ENCODE assay signal across 28 cellular contexts in the genomic region with DNA sequence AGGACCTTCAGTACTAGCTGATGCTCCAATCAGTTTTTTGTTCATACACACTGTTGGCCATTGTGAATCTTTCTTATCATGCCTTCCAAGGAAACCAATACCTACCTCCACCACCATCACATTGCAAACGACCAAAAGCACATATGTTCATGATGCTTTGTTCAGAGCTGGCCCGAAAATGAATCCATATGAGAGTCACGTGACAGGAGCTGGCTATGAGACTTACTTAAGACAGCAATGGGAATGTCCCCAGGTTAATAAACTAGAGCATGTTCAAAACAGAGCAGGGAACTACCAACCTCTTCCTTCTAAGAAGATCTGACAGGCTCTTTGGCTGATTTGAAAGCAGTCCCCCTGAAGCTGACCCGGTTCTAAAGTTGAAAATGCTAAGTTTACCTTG.
A peak's percentile ranks its signal among the peaks of the same experiment; 100 is the strongest.
DNase-seq lines count a peak whose midpoint lies in the region; ATAC-seq, FAIRE-seq and TF ChIP-seq lines count a peak whose summit lies in the region.
"Had no signal": no experiment of that assay in that cellular context is flagged by ENCODE, and none has a peak within 500 bp of the region (broad histone marks: within the 10 kb centered on the region; RNA-seq: fewer than 3 reads in every experiment).

No MANE protein-coding gene starts in this region.

- TF ChIP-seq EP300 in K562 (IDR thresholded peaks at IDR 0.05; ENCODE audit: low read length) (no peak), upper lobe of left lung (IDR thresholded peaks at IDR 0.05) (no peak)

- ATAC-seq in K562 (no peak), upper lobe of left lung (ENCODE audit: low FRiP score in 2 of 2) (no peak), HG03457 (IDR thresholded peaks at IDR 0.05; ENCODE audit: unreplicated experiment) (no peak)
- ATAC-seq in activated CD4-positive, alpha-beta T cell treated with anti-CD3 and anti-CD28 coated beads for 36 hours, result no peak
- no peak for ATAC-seq in naive thymus-derived CD8-positive, alpha-beta T cell

- H3K27me3 ChIP-seq in K562 (ENCODE audit: control insufficient read depth in 2 of 2, insufficient read depth in 2 of 2, low read length in 2 of 2), result peaks cover 0 to 3% of the 10 kb centered on the region in 2 experiments; a peak in 1 of 5 replicates
- H3K27me3 ChIP-seq in mesendoderm (ENCODE audit: insufficient read depth, low read length, poor library complexity), result no peaks in the 10 kb centered on the region
- H3K27me3 ChIP-seq in smooth muscle cell (ENCODE audit: low read depth), result no peaks in the 10 kb centered on the region
- H3K27me3 ChIP-seq in upper lobe of left lung, result no peaks in the 10 kb centered on the region
- H3K27me3 ChIP-seq: BE2C, BLaER1 had no signal

- POLR2A ChIA-PET in K562 (lab: Yijun Ruan, JAX), result no interaction called here
- POLR2A ChIA-PET in activated CD4-positive, alpha-beta T cell treated with anti-CD3 and anti-CD28 coated beads for 36 hours (lab: Charles Lee), result no interaction called here
- POLR2A ChIA-PET in naive thymus-derived CD8-positive, alpha-beta T cell (lab: Charles Lee), result no interaction called here

- BruUV-seq in K562 (replicated peaks; lab: Mats Ljungman, UMichigan), result no TSS peak

- intact Hi-C loops in K562 (cut with micrococcal nuclease), result no loop called here
- intact Hi-C loops in activated CD4-positive, alpha-beta T cell treated with anti-CD3 and anti-CD28 coated beads for 36 hours (cut with DNase I, micrococcal nuclease), result no loop called here

- H2AK5ac ChIP-seq in mesendoderm (ENCODE audit: low read length), result no peak overlapping the region

- H3K4me1 Mint-ChIP-seq in activated CD4-positive, alpha-beta T cell treated with anti-CD3 and anti-CD28 coated beads for 36 hours, result no peaks in the 10 kb centered on the region
- H3K4me1 Mint-ChIP-seq in naive thymus-derived CD8-positive, alpha-beta T cell, result no peaks in the 10 kb centered on the region
- H3K4me1 Mint-ChIP-seq: CD8-positive, alpha-beta memory T cell had no signal

- H3K9ac ChIP-seq in K562 (ENCODE audit: insufficient read depth in 1 of 2, low read depth in 2 of 2, low read length in 2 of 2) (no peak overlapping the region), mesendoderm (ENCODE audit: low read length) (no peak overlapping the region), smooth muscle cell (ENCODE audit: low read depth) (no peak overlapping the region)
- H3K9ac ChIP-seq: BLaER1 had no signal

- H4K8ac ChIP-seq in mesendoderm (ENCODE audit: low read depth, low read length), result no peak overlapping the region

- no peaks in the 10 kb centered on the region for H3K79me2 ChIP-seq in K562 (ENCODE audit: control insufficient read depth, insufficient read depth, low read length)
- H3K79me2 ChIP-seq in mesendoderm (ENCODE audit: control insufficient read depth, insufficient read depth, low read length), result no peaks in the 10 kb centered on the region
- no peaks in the 10 kb centered on the region for H3K79me2 ChIP-seq in smooth muscle cell (ENCODE audit: low read depth)

- H3K4me3 ChIP-seq in K562, result no peak overlapping the region
- no peak overlapping the region for H3K4me3 ChIP-seq in mesendoderm (ENCODE audit: low read length)
- no peak overlapping the region for H3K4me3 ChIP-seq in smooth muscle cell
- H3K4me3 ChIP-seq in upper lobe of left lung, result no peak overlapping the region
- H3K4me3 ChIP-seq: BLaER1 had no signal

- H3K36me3 Mint-ChIP-seq in activated CD4-positive, alpha-beta T cell treated with anti-CD3 and anti-CD28 coated beads for 36 hours (ENCODE audit: low read depth), result no peaks in the 10 kb centered on the region
- H3K36me3 Mint-ChIP-seq in naive thymus-derived CD8-positive, alpha-beta T cell, result peaks cover 0 to 4% (median 0%) of the 10 kb centered on the region in 3 donors
- H3K36me3 Mint-ChIP-seq: CD14-positive monocyte; CD4-positive, alpha-beta memory T cell; CD4-positive, CD25-positive, alpha-beta regulatory T cell had no signal

- no peak for DNase-seq in HTR-8/SVneo (ENCODE audit: insufficient read length, low spot score)
- no peak for DNase-seq in K562 (ENCODE audit: extremely low read depth in 1 of 4, low spot score in 3 of 4)
- no peak for DNase-seq in mesendoderm
- DNase-seq in smooth muscle cell (lab: John Stamatoyannopoulos, UW; ENCODE audit: unreplicated experiment), result no peak
- no peak for DNase-seq in upper lobe of left lung
- DNase-seq in activated CD4-positive, alpha-beta T cell treated with anti-CD3 and anti-CD28 coated beads for 36 hours, result no peak
- no peak for DNase-seq in naive thymus-derived CD8-positive, alpha-beta T cell
- DNase-seq: 8988T; ACHN; BE2C; C1 segment of cervical spinal cord; CD4-positive, alpha-beta memory T cell; CD4-positive, CD25-positive, alpha-beta regulatory T cell; CD8-positive, alpha-beta memory T cell; COR-L47; DMS 273 treated with DMSO at 0.1 percent for 48 hours; DMS153; DMS53; DMS79; DND-41; EL; GDM1 had no signal

- in situ Hi-C loops in K562 (cut with MboI), result no loop called here

- no peak overlapping the region for H3K4me2 ChIP-seq in K562 (ENCODE audit: insufficient read depth, low read length)
- no peak overlapping the region for H3K4me2 ChIP-seq in mesendoderm (ENCODE audit: low read length)
- no peak overlapping the region for H3K4me2 ChIP-seq in smooth muscle cell
- H3K4me2 ChIP-seq: BLaER1 had no signal

- no peaks in the 10 kb centered on the region for H3K9me3 Mint-ChIP-seq in activated CD4-positive, alpha-beta T cell treated with anti-CD3 and anti-CD28 coated beads for 36 hours (ENCODE audit: low read depth)
- peaks cover 0 to 3% (median 0%) of the 10 kb centered on the region in 9 donors for H3K9me3 Mint-ChIP-seq in naive thymus-derived CD8-positive, alpha-beta T cell

- H3K56ac ChIP-seq in mesendoderm (ENCODE audit: low read length), result no peak overlapping the region

- WGBS in K562 (ENCODE audit: insufficient coverage, low coverage, missing lambda C conversion rate), result 2% methylated on average over 4 of the region's 4 CpGs
- no CpG with 5 or more reads among the region's 4 CpGs for WGBS in mesendoderm (ENCODE audit: extremely low coverage, insufficient coverage, low lambda C conversion rate)
- WGBS in smooth muscle cell (ENCODE audit: low lambda C conversion rate), result 93% methylated on average over 4 of the region's 4 CpGs
- WGBS in upper lobe of left lung, 2 donors, result 86 to 88% methylated on average over 4 of the region's 4 CpGs

- H2BK120ac ChIP-seq in mesendoderm (ENCODE audit: low read depth, low read length), result peak overlapping the region; percentile 23

- no peak overlapping the region for H2AFZ ChIP-seq in K562 (ENCODE audit: low read depth, low read length)
- no peak overlapping the region for H2AFZ ChIP-seq in smooth muscle cell (ENCODE audit: low read depth)

- H3K36me3 ChIP-seq in K562 (ENCODE audit: control insufficient read depth, insufficient read depth, low read length) (no peaks in the 10 kb centered on the region), mesendoderm (ENCODE audit: control insufficient read depth, insufficient read depth, low read length) (no peaks in the 10 kb centered on the region), smooth muscle cell (ENCODE audit: low read depth) (no peaks in the 10 kb centered on the region), upper lobe of left lung (no peaks in the 10 kb centered on the region)
- H3K36me3 ChIP-seq: BE2C, BLaER1 had no signal

- H3K9me3 ChIP-seq in K562 (replicated peaks; ENCODE audit: control insufficient read depth, insufficient read depth, low read depth, low read length), result no peaks in the 10 kb centered on the region
- H3K9me3 ChIP-seq in smooth muscle cell (replicated peaks; ENCODE audit: low read depth), result no peaks in the 10 kb centered on the region
- H3K9me3 ChIP-seq in upper lobe of left lung, result no peaks in the 10 kb centered on the region
- H3K9me3 ChIP-seq: BE2C, BLaER1 had no signal

- no peak overlapping the region for H3K4me3 Mint-ChIP-seq in activated CD4-positive, alpha-beta T cell treated with anti-CD3 and anti-CD28 coated beads for 36 hours
- no peak overlapping the region for H3K4me3 Mint-ChIP-seq in naive thymus-derived CD8-positive, alpha-beta T cell
- H3K4me3 Mint-ChIP-seq: CD14-positive monocyte; CD4-positive, alpha-beta memory T cell; CD4-positive, CD25-positive, alpha-beta regulatory T cell; CD8-positive, alpha-beta memory T cell had no signal

- H3K27me3 Mint-ChIP-seq in activated CD4-positive, alpha-beta T cell treated with anti-CD3 and anti-CD28 coated beads for 36 hours, result peaks cover 12% of the 10 kb centered on the region
- peaks cover 16 to 47% (median 19%) of the 10 kb centered on the region in 5 donors for H3K27me3 Mint-ChIP-seq in naive thymus-derived CD8-positive, alpha-beta T cell

- TF ChIP-seq POLR2A in K562 (conservative IDR thresholded peaks at IDR 0.05), result no peak
- no peak for TF ChIP-seq POLR2A in upper lobe of left lung (IDR thresholded peaks at IDR 0.05)

- H3K18ac ChIP-seq in mesendoderm (ENCODE audit: low read length), result no peak overlapping the region

- H3K4ac ChIP-seq in mesendoderm (ENCODE audit: low read depth, low read length), result no peak overlapping the region

- CTCF ChIA-PET in K562 (lab: Yijun Ruan, JAX; ENCODE audit: low intra/inter-chr PET ratio), result no interaction called here
- CTCF ChIA-PET in activated CD4-positive, alpha-beta T cell treated with anti-CD3 and anti-CD28 coated beads for 36 hours (lab: Charles Lee), result no interaction called here

- H2BK15ac ChIP-seq in mesendoderm (replicated peaks; ENCODE audit: low read depth), result peak overlapping the region; percentile 85

- H3K9me1 ChIP-seq in K562 (ENCODE audit: control insufficient read depth, insufficient read depth, low read length), result no peaks in the 10 kb centered on the region

- H3K27ac ChIP-seq in K562 (ENCODE audit: extremely low read depth, low read depth, low read length), result no peak overlapping the region
- H3K27ac ChIP-seq in mesendoderm (ENCODE audit: low read depth, low read length), result no peak overlapping the region
- peak overlapping the region; percentile 8 for H3K27ac ChIP-seq in smooth muscle cell (ENCODE audit: low read depth)
- no peak overlapping the region for H3K27ac ChIP-seq in upper lobe of left lung
- H3K27ac ChIP-seq: BLaER1 had no signal

- TF ChIP-seq RAD21 in K562 (CRISPR knock-in tag; conservative IDR thresholded peaks at IDR 0.05 in 1 of 2, IDR thresholded peaks at IDR 0.05 in 1 of 2), result no peak

- FAIRE-seq in HTR-8/SVneo (lab: Jason Lieb, UNC), result peak; percentile 40
- FAIRE-seq in K562 (lab: Jason Lieb, UNC), result no peak
- FAIRE-seq: A204.1, GM12891, GM18507 had no signal

- H3K79me1 ChIP-seq in mesendoderm (ENCODE audit: low read length), result no peaks in the 10 kb centered on the region

- no peak overlapping the region for H4K5ac ChIP-seq in mesendoderm (ENCODE audit: low read length)

- H3F3A ChIP-seq in smooth muscle cell (ENCODE audit: low read depth), result peaks cover 21% of the 10 kb centered on the region

- H3K4me1 ChIP-seq in K562 (replicated peaks in 1 of 2; ENCODE audit: control insufficient read depth in 2 of 2, insufficient read depth in 2 of 2, low read length in 2 of 2) (no peaks in the 10 kb centered on the region), mesendoderm (ENCODE audit: control insufficient read depth, low read depth, low read length) (peaks cover 7% of the 10 kb centered on the region), smooth muscle cell (ENCODE audit: low read depth) (peaks cover 8% of the 10 kb centered on the region), upper lobe of left lung (no peaks in the 10 kb centered on the region)
- H3K4me1 ChIP-seq: BE2C had no signal

- no peak overlapping the region for H3K27ac Mint-ChIP-seq in activated CD4-positive, alpha-beta T cell treated with anti-CD3 and anti-CD28 coated beads for 36 hours
- no peak overlapping the region for H3K27ac Mint-ChIP-seq in naive thymus-derived CD8-positive, alpha-beta T cell
- H3K27ac Mint-ChIP-seq: CD14-positive monocyte; CD4-positive, alpha-beta memory T cell; CD4-positive, CD25-positive, alpha-beta regulatory T cell; CD8-positive, alpha-beta memory T cell had no signal

- no peak overlapping the region for H3K23ac ChIP-seq in mesendoderm (ENCODE audit: low read length)

- TF ChIP-seq CTCF in K562 (IDR thresholded peaks at IDR 0.05 in 2 of 3, conservative IDR thresholded peaks at IDR 0.05 in 1 of 3; ENCODE audit: insufficient read depth in 2 of 3, low read depth in 1 of 3, low read length in 3 of 3) (no peak), smooth muscle cell (IDR thresholded peaks at IDR 0.05; ENCODE audit: borderline replicate concordance, insufficient read depth, poor library complexity, severe bottlenecking) (no peak), upper lobe of left lung (IDR thresholded peaks at IDR 0.05) (no peak)

- H4K20me1 ChIP-seq in K562 (replicated peaks; ENCODE audit: control insufficient read depth, insufficient read depth, low read length), result no peaks in the 10 kb centered on the region
- H4K20me1 ChIP-seq in smooth muscle cell (ENCODE audit: low read depth), result no peaks in the 10 kb centered on the region
- H4K20me1 ChIP-seq: BLaER1 had no signal

- no peak overlapping the region for H2BK5ac ChIP-seq in mesendoderm (ENCODE audit: low read length)
